Comparison of ENCODE assay signal across 32 cellular contexts in genomic region chr4:66741081-66741480, GRCh38.
DNase-seq lines count a peak whose midpoint lies in the region; FAIRE-seq and TF ChIP-seq lines count a peak whose summit lies in the region.
"Had no signal": no experiment of that assay in that cellular context is flagged by ENCODE, and none has a peak within 500 bp of the region (broad histone marks: within the 10 kb centered on the region; RNA-seq: fewer than 3 reads in every experiment).

No MANE protein-coding gene starts in this region.

- 51% methylated on average over 2 of the region's 2 CpGs for WGBS in suprapubic skin

- no peak for TF ChIP-seq CTCF in GM13976 (IDR thresholded peaks at IDR 0.05; ENCODE audit: borderline replicate concordance, control extremely low read depth, extremely low read depth, insufficient read depth, missing control alignments)
- no peak for TF ChIP-seq CTCF in suprapubic skin (IDR thresholded peaks at IDR 0.05)
- no peak for TF ChIP-seq CTCF in Peyer's patch (IDR thresholded peaks at IDR 0.05)

- in situ Hi-C loops in GM13976 (cut with MboI; ENCODE audit: low sequenced_read_pairs, unreplicated experiment): no loop called here

- TF ChIP-seq EP300 in suprapubic skin (IDR thresholded peaks at IDR 0.05): no peak

- peak; percentile 63 for FAIRE-seq in urothelium cell line (lab: Jason Lieb, UNC)
- FAIRE-seq: K562 had no signal

- H3K36me3 ChIP-seq in adipocyte (ENCODE audit: control insufficient read depth, insufficient read depth, low read length, severe bottlenecking) (no peaks in the 10 kb centered on the region), suprapubic skin (no peaks in the 10 kb centered on the region), Peyer's patch (no peaks in the 10 kb centered on the region)
- H3K36me3 ChIP-seq: BLaER1 treated with 17β-estradiol and CSF1 and Interleukin-3, amounts not matched to agents 10 nM and 100 nM; HAP-1; heart right ventricle; SJCRH30; tibial artery had no signal

- no peak overlapping the region for H3K27ac ChIP-seq in suprapubic skin
- H3K27ac ChIP-seq in Peyer's patch: no peak overlapping the region
- H3K27ac ChIP-seq: BLaER1 treated with 17β-estradiol and CSF1 and Interleukin-3, amounts not matched to agents 10 nM and 100 nM; coronary artery; heart right ventricle; psoas muscle; SJCRH30; tibial artery; VCaP had no signal

- no peaks in the 10 kb centered on the region for H3K4me1 ChIP-seq in adipocyte (ENCODE audit: control insufficient read depth, insufficient read depth, low read length)
- no peaks in the 10 kb centered on the region for H3K4me1 ChIP-seq in suprapubic skin
- H3K4me1 ChIP-seq in Peyer's patch: no peaks in the 10 kb centered on the region
- H3K4me1 ChIP-seq: HAP-1, heart right ventricle, psoas muscle, SJCRH30, tibial artery had no signal

- H3K27me3 ChIP-seq in adipocyte (replicated peaks; ENCODE audit: control insufficient read depth, insufficient read depth, low read length): no peaks in the 10 kb centered on the region
- no peaks in the 10 kb centered on the region for H3K27me3 ChIP-seq in suprapubic skin
- no peaks in the 10 kb centered on the region for H3K27me3 ChIP-seq in Peyer's patch
- H3K27me3 ChIP-seq: BLaER1 treated with 17β-estradiol and CSF1 and Interleukin-3, amounts not matched to agents 10 nM and 100 nM; heart right ventricle; SJCRH30; tibial artery had no signal

- H3K4me3 ChIP-seq in adipocyte (ENCODE audit: low read length): no peak overlapping the region
- no peak overlapping the region for H3K4me3 ChIP-seq in suprapubic skin
- no peak overlapping the region for H3K4me3 ChIP-seq in Peyer's patch
- H3K4me3 ChIP-seq: BLaER1 treated with 17β-estradiol and CSF1 and Interleukin-3, amounts not matched to agents 10 nM and 100 nM; coronary artery; HAP-1; heart right ventricle; K562; psoas muscle; SJCRH30; tibial artery had no signal

- TF ChIP-seq POLR2A in suprapubic skin (IDR thresholded peaks at IDR 0.05) (no peak), Peyer's patch (IDR thresholded peaks at IDR 0.05) (no peak)

- DNase-seq in HS-5 (ENCODE audit: low read depth) (peak; percentile 19), adipocyte (ENCODE audit: low read depth) (peak; percentile 60), fibroblast of gingiva (ENCODE audit: low read depth) (peak; percentile 3), urothelium cell line (ENCODE audit: low spot score) (no peak), GM13976 (ENCODE audit: low spot score) (no peak), suprapubic skin (ENCODE audit: low spot score in 2 of 2) (no peak), Peyer's patch (no peak)
- DNase-seq: activated CD4-positive, alpha-beta T cell treated with anti-CD3 and anti-CD28 coated beads for 4 hours; caudate nucleus; DMS153; effector memory CD4-positive, alpha-beta T cell; erythroblast; heart right ventricle; midbrain; natural killer cell; NCI-H1417 treated with DMSO at 0.1 percent for 48 hours; NCI-H2081; NCI-H2227 treated with DMSO at 0.1 percent for 48 hours; NCI-H748 treated with DMSO at 0.1 percent for 48 hours; nucleus accumbens; psoas muscle; SJCRH30; stimulated activated CD4-positive, alpha-beta T cell treated with anti-CD3 and anti-CD28 coated beads, Interleukin-12 subunit alpha, Interleukin-12 subunit beta, amount 100 ng/mL, for 4 hours; stimulated activated CD4-positive, alpha-beta T cell treated with anti-CD3 and anti-CD28 coated beads, Interleukin-2, amount 100 ng/mL, for 48 hours; stimulated activated naive CD8-positive, alpha-beta T cell treated with anti-CD3 and anti-CD28 coated beads, Interleukin-15, amount 100 ng/mL, for 72 hours; T-helper 9 cell; tibial artery had no signal

- H3K9ac ChIP-seq in adipocyte (ENCODE audit: low read length): no peak overlapping the region
- H3K9ac ChIP-seq: BLaER1 treated with 17β-estradiol and CSF1 and Interleukin-3, amounts not matched to agents 10 nM and 100 nM had no signal

- H3K9me3 ChIP-seq in adipocyte (ENCODE audit: control insufficient read depth, low read length) (no peaks in the 10 kb centered on the region), suprapubic skin (no peaks in the 10 kb centered on the region), Peyer's patch (no peaks in the 10 kb centered on the region)
- H3K9me3 ChIP-seq: BLaER1 treated with 17β-estradiol and CSF1 and Interleukin-3, amounts not matched to agents 10 nM and 100 nM; HAP-1; psoas muscle; SJCRH30; tibial artery had no signal

Comparison
In these comparisons a context has a peak if more than half of its experiments do, and no peak if none do; other contexts are left out.
1. DNase-seq: peak in HS-5 (single experiment), adipocyte (single experiment) and fibroblast of gingiva (single experiment); none in urothelium cell line (single experiment), GM13976 (single experiment), suprapubic skin (0 of 2) and Peyer's patch (0 of 3).